ENCODE assay signal across 22 cellular contexts in the genomic region with DNA sequence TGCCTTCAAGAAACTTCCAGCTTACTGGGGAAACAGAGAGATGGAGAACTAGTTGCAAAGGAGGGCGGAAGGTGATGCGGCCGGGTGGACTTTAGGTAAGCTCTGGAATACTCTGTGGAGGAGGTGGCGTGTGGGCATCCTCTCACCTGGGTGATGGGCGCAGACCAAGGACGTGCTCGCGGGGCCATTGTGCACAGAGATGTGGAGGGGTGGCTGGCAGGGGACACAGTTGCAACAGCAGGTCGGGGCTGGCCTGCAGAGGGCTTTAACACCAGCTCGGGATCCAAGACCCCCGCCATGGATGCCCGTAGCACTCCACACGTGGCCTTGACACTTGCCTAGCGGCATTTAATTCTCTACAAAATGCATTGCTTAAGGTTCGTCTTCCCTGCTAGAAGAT.
"Had no signal": no experiment of that assay in that cellular context is flagged by ENCODE, and none has a peak within 500 bp of the region (broad histone marks: within the 10 kb centered on the region; RNA-seq: fewer than 3 reads in every experiment).

No MANE protein-coding gene starts in this region.

- H3K4me1 ChIP-seq: pancreas had no signal

- H3K27ac ChIP-seq: pancreas, psoas muscle, stomach, thyroid gland, upper lobe of right lung had no signal

- H3K4me3 ChIP-seq: pancreas, psoas muscle, smooth muscle cell, stomach, thyroid gland, upper lobe of right lung had no signal

- H3K9me3 Mint-ChIP-seq: activated naive CD8-positive, alpha-beta T cell treated with anti-CD3 and anti-CD28 coated beads for 36 hours; activated T-cell treated with anti-CD3 and anti-CD28 coated beads, Interleukin-2, amount 50 U/mL, for 72 hours; stimulated activated naive B cell treated with anti-CD40 and anti-IgM and Interleukin-4, amounts not matched to agents 10 μg/mL and 1 μg/mL and 100 μg/mL, for 72 hours had no signal

- ATAC-seq: activated T-cell treated with anti-CD3 and anti-CD28 coated beads, Interleukin-2, amount 50 U/mL, for 72 hours; left ventricle myocardium superior; pancreas; psoas muscle; stimulated activated naive B cell treated with anti-CD40 and anti-IgM and Interleukin-4, amounts not matched to agents 10 μg/mL and 1 μg/mL and 100 μg/mL, for 72 hours; upper lobe of right lung had no signal

- DNase-seq: activated CD4-positive, alpha-beta T cell treated with anti-CD3 and anti-CD28 coated beads, Interleukin-2, amount 50 U/mL, for 4 hours; activated naive CD4-positive, alpha-beta T cell; activated naive CD8-positive, alpha-beta T cell treated with anti-CD3 and anti-CD28 coated beads for 36 hours; activated T-cell treated with anti-CD3 and anti-CD28 coated beads for 4 hours; activated T-cell treated with anti-CD3 and anti-CD28 coated beads, Interleukin-2, amount 50 U/mL, for 72 hours; amniotic stem cell; dermis blood vessel endothelial cell; effector CD4-positive, alpha-beta T cell; islet precursor cell; left ventricle myocardium superior; mammary epithelial cell; nucleus accumbens; pancreas; psoas muscle; stimulated activated CD4-positive, alpha-beta T cell treated with anti-CD3 and anti-CD28 coated beads, Interleukin-1b, Interleukin-23, amount 100 ng/mL, for 48 hours; stimulated activated CD4-positive, alpha-beta T cell treated with anti-CD3 and anti-CD28 coated beads, Interleukin-4, amount 100 ng/mL, for 4 hours; stimulated activated CD8-positive, alpha-beta memory T cell treated with anti-CD3 and anti-CD28 coated beads, Interleukin-4, amount 100 ng/mL, for 48 hours; stimulated activated naive B cell treated with anti-CD40 and anti-IgM and Interleukin-4, amounts not matched to agents 10 μg/mL and 1 μg/mL and 100 μg/mL, for 72 hours; stomach; thyroid gland; upper lobe of right lung had no signal

- H3K4me3 Mint-ChIP-seq: activated naive CD8-positive, alpha-beta T cell treated with anti-CD3 and anti-CD28 coated beads for 36 hours; activated T-cell treated with anti-CD3 and anti-CD28 coated beads, Interleukin-2, amount 50 U/mL, for 72 hours; stimulated activated naive B cell treated with anti-CD40 and anti-IgM and Interleukin-4, amounts not matched to agents 10 μg/mL and 1 μg/mL and 100 μg/mL, for 72 hours had no signal

- H3K27me3 ChIP-seq: pancreas, stomach, thyroid gland, upper lobe of right lung had no signal

- H3K4me1 Mint-ChIP-seq: activated naive CD8-positive, alpha-beta T cell treated with anti-CD3 and anti-CD28 coated beads for 36 hours had no signal

- H3K9me3 ChIP-seq: pancreas, psoas muscle, stomach, thyroid gland, upper lobe of right lung had no signal

- H3K27ac Mint-ChIP-seq: activated naive CD8-positive, alpha-beta T cell treated with anti-CD3 and anti-CD28 coated beads for 36 hours; activated T-cell treated with anti-CD3 and anti-CD28 coated beads, Interleukin-2, amount 50 U/mL, for 72 hours; stimulated activated naive B cell treated with anti-CD40 and anti-IgM and Interleukin-4, amounts not matched to agents 10 μg/mL and 1 μg/mL and 100 μg/mL, for 72 hours had no signal

- H3K27me3 Mint-ChIP-seq: activated naive CD8-positive, alpha-beta T cell treated with anti-CD3 and anti-CD28 coated beads for 36 hours; stimulated activated naive B cell treated with anti-CD40 and anti-IgM and Interleukin-4, amounts not matched to agents 10 μg/mL and 1 μg/mL and 100 μg/mL, for 72 hours had no signal

- H3K36me3 Mint-ChIP-seq: activated naive CD8-positive, alpha-beta T cell treated with anti-CD3 and anti-CD28 coated beads for 36 hours had no signal
